Comparison of ENCODE assay signal across 21 cellular contexts in the genomic region with DNA sequence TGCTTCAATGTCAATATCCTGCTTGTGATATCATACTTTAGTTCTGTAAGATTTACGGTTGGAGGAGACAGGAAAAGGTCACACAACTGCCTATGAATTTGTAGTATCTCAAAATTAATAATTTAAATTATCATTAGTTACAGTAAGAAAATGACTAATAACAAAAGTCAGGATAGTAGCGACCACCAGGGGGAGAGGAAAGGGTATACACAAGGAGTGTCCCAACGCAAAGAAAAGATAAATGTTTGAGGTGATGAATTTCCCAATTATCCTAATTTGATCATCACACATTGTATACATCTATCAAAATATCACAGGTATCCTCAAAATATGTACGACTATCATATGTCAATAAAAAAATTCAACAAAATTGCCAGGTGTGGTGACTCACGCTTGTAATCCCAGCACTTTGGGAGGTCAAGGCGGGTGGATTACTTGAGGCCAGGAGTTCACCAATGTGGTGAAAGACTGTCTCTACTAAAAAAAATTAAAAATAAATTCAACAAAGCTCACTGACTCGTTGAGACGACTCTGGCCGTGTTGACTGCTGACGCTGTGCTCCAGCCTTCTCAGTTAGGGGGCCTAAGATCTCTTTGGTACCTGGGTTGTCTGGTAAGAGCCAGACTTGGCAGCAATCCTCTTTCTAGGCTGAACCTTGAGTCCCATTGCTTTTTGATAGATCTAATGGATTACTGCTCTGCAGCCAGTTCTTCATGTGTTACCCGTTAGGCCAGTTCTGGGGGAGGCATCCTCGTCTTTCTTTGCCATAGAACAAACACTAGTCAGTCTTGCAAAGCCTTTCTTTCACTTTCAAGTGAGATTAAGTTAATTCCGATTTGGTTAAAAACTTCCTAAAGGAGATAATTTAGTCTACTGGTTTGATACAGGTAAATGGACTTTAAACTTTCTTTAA. TPM values are rescaled to one million over a fixed set of nuclear protein-coding genes. Genes with fewer than 3 reads are reported as not detected.
A peak's percentile ranks its signal among the peaks of the same experiment; 100 is the strongest.
DNase-seq lines count a peak whose midpoint lies in the region; ATAC-seq and TF ChIP-seq lines count a peak whose summit lies in the region.
"Had no signal": no experiment of that assay in that cellular context is flagged by ENCODE, and none has a peak within 500 bp of the region (broad histone marks: within the 10 kb centered on the region; RNA-seq: fewer than 3 reads in every experiment).

No MANE protein-coding gene starts in this region.

- H3K9me3 ChIP-seq in OCI-LY1 (ENCODE audit: low read length) (no peaks in the 10 kb centered on the region), sigmoid colon (no peaks in the 10 kb centered on the region)
- H3K9me3 ChIP-seq: transverse colon had no signal

- H3K27me3 ChIP-seq in OCI-LY1 (ENCODE audit: insufficient read depth, low read length) (peaks cover 3% of the 10 kb centered on the region; the same call in 1 of the 2 replicates), sigmoid colon (peaks cover 0 to 11% (median 0%) of the 10 kb centered on the region in 3 donors)

- no peaks in the 10 kb centered on the region for H3K9me2 ChIP-seq in OCI-LY1 (ENCODE audit: low read depth, low read length)

- H3K36me3 ChIP-seq in OCI-LY1 (ENCODE audit: insufficient read depth, low read length), result no peaks in the 10 kb centered on the region
- no peaks in the 10 kb centered on the region for H3K36me3 ChIP-seq in sigmoid colon
- H3K36me3 ChIP-seq: transverse colon had no signal

- no peak overlapping the region for H3K27ac ChIP-seq in OCI-LY1 (ENCODE audit: low read depth, low read length, poor library complexity, severe bottlenecking)
- no peak overlapping the region for H3K27ac ChIP-seq in sigmoid colon
- H3K27ac ChIP-seq: 22Rv1, SK-N-MC, transverse colon had no signal

- 78 to 79% methylated on average over 13 of the region's 13 CpGs for WGBS in sigmoid colon, 2 donors

- H3K4me3 ChIP-seq in OCI-LY1 (ENCODE audit: low read depth, low read length, poor library complexity, severe bottlenecking), result no peak overlapping the region
- no peak overlapping the region for H3K4me3 ChIP-seq in epithelial cell of proximal tubule (ENCODE audit: low read depth, low read length)
- no peak overlapping the region for H3K4me3 ChIP-seq in sigmoid colon
- H3K4me3 ChIP-seq: SK-N-MC, transverse colon had no signal

- no peak overlapping the region for H3K4me3 Mint-ChIP-seq in progenitor cell of endocrine pancreas (ENCODE audit: low read depth)
- no peak overlapping the region for H3K4me3 Mint-ChIP-seq in T-helper 2 cell treated with Interferon-gamma antibody and Interleukin-4, amounts not matched to agents 5 μg/mL and 100 μg/mL, for 36 hours
- H3K4me3 Mint-ChIP-seq: activated CD4-positive, alpha-beta T cell treated with anti-CD3 and anti-CD28 coated beads for 36 hours; stimulated activated memory B cell treated with anti-CD40 and anti-IgM and Interleukin-4, amounts not matched to agents 10 μg/mL and 1 μg/mL and 100 μg/mL, for 72 hours had no signal

- peak; percentile 28; the same call in 1 of the 2 replicates for TF ChIP-seq CTCF in OCI-LY1 (IDR thresholded peaks at IDR 0.05; ENCODE audit: low read length)
- peak; percentile 34 for TF ChIP-seq CTCF in epithelial cell of proximal tubule (conservative IDR thresholded peaks at IDR 0.05; ENCODE audit: low read depth, low read length)
- peak; percentile 43 for TF ChIP-seq CTCF in progenitor cell of endocrine pancreas (IDR thresholded peaks at IDR 0.05; ENCODE audit: unreplicated experiment)
- no peak for TF ChIP-seq CTCF in sigmoid colon (IDR thresholded peaks at IDR 0.05)

- H3K4me1 ChIP-seq in OCI-LY1 (ENCODE audit: insufficient read depth, low read length, severe bottlenecking), result no peaks in the 10 kb centered on the region
- H3K4me1 ChIP-seq in sigmoid colon, result no peaks in the 10 kb centered on the region
- H3K4me1 ChIP-seq: transverse colon had no signal

- H3K9me3 Mint-ChIP-seq in progenitor cell of endocrine pancreas (ENCODE audit: low read depth), result no peaks in the 10 kb centered on the region
- H3K9me3 Mint-ChIP-seq in T-helper 2 cell treated with Interferon-gamma antibody and Interleukin-4, amounts not matched to agents 5 μg/mL and 100 μg/mL, for 36 hours, result no peaks in the 10 kb centered on the region
- H3K9me3 Mint-ChIP-seq: stimulated activated memory B cell treated with anti-CD40 and anti-IgM and Interleukin-4, amounts not matched to agents 10 μg/mL and 1 μg/mL and 100 μg/mL, for 72 hours had no signal

- no peaks in the 10 kb centered on the region for H4K20me1 ChIP-seq in OCI-LY1 (ENCODE audit: insufficient read depth, low read length)

- no peaks in the 10 kb centered on the region for H3K36me3 Mint-ChIP-seq in progenitor cell of endocrine pancreas (ENCODE audit: insufficient read depth)
- no peaks in the 10 kb centered on the region for H3K36me3 Mint-ChIP-seq in T-helper 2 cell treated with Interferon-gamma antibody and Interleukin-4, amounts not matched to agents 5 μg/mL and 100 μg/mL, for 36 hours (ENCODE audit: low read depth)
- H3K36me3 Mint-ChIP-seq: stimulated activated memory B cell treated with anti-CD40 and anti-IgM and Interleukin-4, amounts not matched to agents 10 μg/mL and 1 μg/mL and 100 μg/mL, for 72 hours had no signal

- peaks cover 5% of the 10 kb centered on the region for H3K27me3 Mint-ChIP-seq in progenitor cell of endocrine pancreas
- peaks cover 8% of the 10 kb centered on the region for H3K27me3 Mint-ChIP-seq in T-helper 2 cell treated with Interferon-gamma antibody and Interleukin-4, amounts not matched to agents 5 μg/mL and 100 μg/mL, for 36 hours (ENCODE audit: low read depth)

- no peak overlapping the region for H3K27ac Mint-ChIP-seq in progenitor cell of endocrine pancreas
- no peak overlapping the region for H3K27ac Mint-ChIP-seq in T-helper 2 cell treated with Interferon-gamma antibody and Interleukin-4, amounts not matched to agents 5 μg/mL and 100 μg/mL, for 36 hours
- H3K27ac Mint-ChIP-seq: activated CD4-positive, alpha-beta T cell treated with anti-CD3 and anti-CD28 coated beads for 36 hours; stimulated activated memory B cell treated with anti-CD40 and anti-IgM and Interleukin-4, amounts not matched to agents 10 μg/mL and 1 μg/mL and 100 μg/mL, for 72 hours had no signal

- H3K4me1 Mint-ChIP-seq in progenitor cell of endocrine pancreas (ENCODE audit: low read depth), result no peaks in the 10 kb centered on the region
- no peaks in the 10 kb centered on the region for H3K4me1 Mint-ChIP-seq in T-helper 2 cell treated with Interferon-gamma antibody and Interleukin-4, amounts not matched to agents 5 μg/mL and 100 μg/mL, for 36 hours (ENCODE audit: low read depth)
- H3K4me1 Mint-ChIP-seq: activated CD4-positive, alpha-beta T cell treated with anti-CD3 and anti-CD28 coated beads for 36 hours; stimulated activated memory B cell treated with anti-CD40 and anti-IgM and Interleukin-4, amounts not matched to agents 10 μg/mL and 1 μg/mL and 100 μg/mL, for 72 hours had no signal

- no peak for TF ChIP-seq EP300 in sigmoid colon (IDR thresholded peaks at IDR 0.05)

- H2AFZ ChIP-seq in OCI-LY1 (ENCODE audit: low read length), result no peak overlapping the region

- H3F3A ChIP-seq in OCI-LY1 (ENCODE audit: insufficient read depth, low read length), result no peaks in the 10 kb centered on the region

- no peaks in the 10 kb centered on the region for H3K79me2 ChIP-seq in OCI-LY1 (ENCODE audit: insufficient read depth, low read length)

- H3K4me2 ChIP-seq in OCI-LY1 (ENCODE audit: low read length), result no peak overlapping the region

- no peak for TF ChIP-seq POLR2A in sigmoid colon (IDR thresholded peaks at IDR 0.05)

- no peak for ATAC-seq in stimulated activated naive CD8-positive, alpha-beta T cell treated with anti-CD3 and anti-CD28 coated beads, Interleukin-15, Interleukin-2, amounts not matched to agents 100 U/mL and 50 U/mL, for 24 hours
- ATAC-seq: activated CD4-positive, alpha-beta T cell treated with anti-CD3 and anti-CD28 coated beads for 36 hours; stimulated activated memory B cell treated with anti-CD40 and anti-IgM and Interleukin-4, amounts not matched to agents 10 μg/mL and 1 μg/mL and 100 μg/mL, for 72 hours had no signal

- H3K9ac ChIP-seq in OCI-LY1 (ENCODE audit: low read length), result no peak overlapping the region

- peak; percentile 33 for DNase-seq in DMS 273 (lab: John Stamatoyannopoulos, UW; ENCODE audit: unreplicated experiment)
- DNase-seq in DMS 273 treated with DMSO at 0.1 percent for 48 hours (lab: John Stamatoyannopoulos, UW), result no peak
- no peak for DNase-seq in epithelial cell of proximal tubule (ENCODE audit: low read depth)
- DNase-seq in progenitor cell of endocrine pancreas (ENCODE audit: low spot score, unreplicated experiment), result no peak
- no peak for DNase-seq in T-helper 2 cell treated with Interferon-gamma antibody and Interleukin-4, amounts not matched to agents 5 μg/mL and 100 μg/mL, for 36 hours (ENCODE audit: low spot score)
- no peak for DNase-seq in sigmoid colon
- DNase-seq in stimulated activated naive CD8-positive, alpha-beta T cell treated with anti-CD3 and anti-CD28 coated beads, Interleukin-15, Interleukin-2, amounts not matched to agents 100 U/mL and 50 U/mL, for 24 hours, result no peak
- DNase-seq: activated CD4-positive, alpha-beta T cell treated with anti-CD3 and anti-CD28 coated beads for 36 hours; activated gamma-delta T cell treated with Interleukin-2 at 50 U/mL for 16 hours; anterior cingulate cortex; C1 segment of cervical spinal cord; MM.1S; NCI-H187; NCI-H446 treated with DMSO at 0.1 percent for 48 hours; posterior cingulate gyrus; transverse colon had no signal

- intact Hi-C loops in sigmoid colon (cut with DNase I), result no loop called here

RNA-seq across cellular contexts. Expression of gene OVOL2, which starts 9.0 kb away (rescaled TPM):
- total RNA-seq in epithelial cell of proximal tubule (0.23 and 1.6 TPM in 2 replicates), progenitor cell of endocrine pancreas (5.4 and 5.9 TPM in 2 replicates), sigmoid colon (not detected)
- 10 to 100 TPM in 2 of 3 donors, 1 to 10 TPM in 1; 9.6 to 15.7 (median 13.2) TPM for polyA plus RNA-seq in sigmoid colon
- total RNA-seq: activated CD4-positive, alpha-beta T cell treated with anti-CD3 and anti-CD28 coated beads for 36 hours; endothelial cell of umbilical vein had no signal
- polyA plus RNA-seq: endothelial cell of umbilical vein had no signal

Comparison
In these comparisons a context has a peak if more than half of its experiments do, and no peak if none do; other contexts are left out.
1. CTCF ChIP-seq: peak in OCI-LY1 (single experiment), epithelial cell of proximal tubule (single experiment) and progenitor cell of endocrine pancreas (single experiment); none in sigmoid colon (0 of 4).